Comparison of ENCODE assay signal across 8 cellular contexts in the genomic region with DNA sequence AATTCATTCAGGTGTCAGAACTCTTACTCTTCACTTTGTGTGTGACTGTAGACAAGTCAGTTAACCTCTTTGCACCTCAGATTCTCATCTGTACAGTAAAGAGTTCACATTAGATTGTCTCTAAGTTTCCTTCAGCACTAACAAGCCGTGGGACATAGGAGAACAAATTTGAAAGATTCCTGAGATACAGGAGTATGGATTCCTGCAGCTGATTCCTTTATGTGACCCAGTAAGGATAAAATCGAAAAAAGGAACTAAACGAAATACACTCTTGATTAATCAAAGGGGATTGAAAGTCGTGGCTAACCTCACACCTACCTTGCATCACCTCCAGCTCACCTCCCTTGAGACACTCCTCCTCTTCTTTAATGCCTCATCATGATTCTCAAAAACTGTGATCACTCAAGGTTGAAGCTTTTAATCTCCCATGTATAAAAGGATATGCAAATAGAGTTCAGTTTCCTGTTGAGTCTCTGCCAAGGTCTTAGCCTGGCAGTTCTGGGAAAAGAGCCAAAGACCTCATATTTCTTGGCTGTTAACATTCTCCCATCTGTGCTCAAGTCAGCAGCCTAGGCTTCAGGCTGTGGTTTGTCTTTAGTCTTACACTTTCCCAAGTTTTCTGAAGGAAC.
DNase-seq lines count a peak whose midpoint lies in the region; ATAC-seq and TF ChIP-seq lines count a peak whose summit lies in the region.

No MANE protein-coding gene starts in this region.

- H3K27me3 ChIP-seq in breast epithelium = no peaks in the 10 kb centered on the region

- no peak for TF ChIP-seq POLR2A in breast epithelium (IDR thresholded peaks at IDR 0.05)

- no peak for TF ChIP-seq CTCF in breast epithelium (IDR thresholded peaks at IDR 0.05)

- H3K36me3 ChIP-seq in breast epithelium = no peaks in the 10 kb centered on the region

- no peak overlapping the region for H3K4me3 ChIP-seq in breast epithelium

- peak overlapping the region; percentile 27 to 29 for H3K27ac ChIP-seq in breast epithelium

- DNase-seq in GM04503 (ENCODE audit: low read depth) (peak; percentile 63), NCI-H2171 (lab: John Stamatoyannopoulos, UW) (peak; percentile 100), breast epithelium (ENCODE audit: low spot score in 2 of 2) (peak in 1 of 2 donors; percentile 59), medulla oblongata (ENCODE audit: extremely low spot score) (peak; percentile 92), NCI-H1694 treated with DMSO at 0.1 percent for 48 hours (lab: John Stamatoyannopoulos, UW) (no peak)

- ATAC-seq in HG02884 (IDR thresholded peaks at IDR 0.05; ENCODE audit: unreplicated experiment) = no peak
- ATAC-seq in GM21576 (IDR thresholded peaks at IDR 0.05; ENCODE audit: unreplicated experiment) = no peak
- no peak for ATAC-seq in HG03039 (IDR thresholded peaks at IDR 0.05; ENCODE audit: unreplicated experiment)

- intact Hi-C loops in breast epithelium (cut with DNase I; ENCODE audit: low total_unique reads) = no loop called here

- H3K9me3 ChIP-seq in breast epithelium = no peaks in the 10 kb centered on the region

- peaks cover 0 to 8% of the 10 kb centered on the region in 2 donors for H3K4me1 ChIP-seq in breast epithelium
